Comparison of ENCODE assay signal across 8 cellular contexts in genomic region chr13:42720116-42720857, GRCh38.
DNase-seq lines count a peak whose midpoint lies in the region; ATAC-seq and TF ChIP-seq lines count a peak whose summit lies in the region.

No MANE protein-coding gene starts in this region.

- H2BK12ac ChIP-seq in neuronal stem cell (ENCODE audit: low read length), result no peak overlapping the region

- no peaks in the 10 kb centered on the region for H4K20me1 ChIP-seq in osteoblast (ENCODE audit: insufficient read depth, low read length)

- H3K27me3 ChIP-seq in osteoblast (ENCODE audit: insufficient read depth, low read length), result no peaks in the 10 kb centered on the region
- no peaks in the 10 kb centered on the region for H3K27me3 ChIP-seq in neuronal stem cell (ENCODE audit: control insufficient read depth in 3 of 3, insufficient read depth in 3 of 3, low read depth in 1 of 3, low read length in 3 of 3)

- no peak overlapping the region for H3K4me3 Mint-ChIP-seq in effector memory CD8-positive, alpha-beta T cell

- no peak overlapping the region for H3K18ac ChIP-seq in neuronal stem cell (ENCODE audit: low read length)

- H3K4me1 Mint-ChIP-seq in effector memory CD8-positive, alpha-beta T cell (ENCODE audit: low read depth in 2 of 2), result no peaks in the 10 kb centered on the region

- ATAC-seq in HG02610 (IDR thresholded peaks at IDR 0.05; ENCODE audit: unreplicated experiment), result no peak
- no peak for ATAC-seq in effector memory CD8-positive, alpha-beta T cell (replicated peaks)

- H3K27me3 Mint-ChIP-seq in effector memory CD8-positive, alpha-beta T cell, result peaks cover 17 to 26% of the 10 kb centered on the region in 2 donors

- TF ChIP-seq CTCF in osteoblast (IDR thresholded peaks at IDR 0.05; ENCODE audit: extremely low read depth, low read depth, low read length), result no peak

- H2BK120ac ChIP-seq in neuronal stem cell (ENCODE audit: low read depth, low read length), result no peak overlapping the region

- H3K4me2 ChIP-seq in osteoblast (ENCODE audit: insufficient read depth, low read length) (peak overlapping the region; percentile 72), neuronal stem cell (ENCODE audit: insufficient read depth, low read length, poor library complexity, severe bottlenecking) (no peak overlapping the region)

- H3K79me1 ChIP-seq in neuronal stem cell (ENCODE audit: low read depth, low read length), result no peaks in the 10 kb centered on the region

- H2AFZ ChIP-seq in osteoblast (ENCODE audit: low read length) (peak overlapping the region; percentile 78), neuronal stem cell (ENCODE audit: low read length) (no peak overlapping the region)

- no peaks in the 10 kb centered on the region for H3K36me3 Mint-ChIP-seq in effector memory CD8-positive, alpha-beta T cell (ENCODE audit: insufficient read depth)

- peak overlapping the region; percentile 58 for H3K4me3 ChIP-seq in osteoblast (ENCODE audit: insufficient read depth, low read length)
- H3K4me3 ChIP-seq in neuronal stem cell (ENCODE audit: low read length in 2 of 2), result no peak overlapping the region

- H3K23ac ChIP-seq in neuronal stem cell (ENCODE audit: low read depth, low read length, poor library complexity), result no peak overlapping the region

- H3K27ac Mint-ChIP-seq in effector memory CD8-positive, alpha-beta T cell, result no peak overlapping the region

- no peak overlapping the region for H2BK5ac ChIP-seq in neuronal stem cell (ENCODE audit: low read length)

- no peak overlapping the region for H3K14ac ChIP-seq in neuronal stem cell (ENCODE audit: low read length)

- no peak overlapping the region for H3K9ac ChIP-seq in neuronal stem cell (ENCODE audit: low read depth, low read length, poor library complexity)

- peak overlapping the region; percentile 81 for H3K27ac ChIP-seq in osteoblast (ENCODE audit: low read depth, low read length)
- H3K27ac ChIP-seq in neuronal stem cell (replicated peaks; ENCODE audit: low read length), result no peak overlapping the region

- H3K9me3 ChIP-seq in osteoblast (ENCODE audit: low read depth, low read length) (no peaks in the 10 kb centered on the region), neuronal stem cell (replicated peaks in 1 of 2; ENCODE audit: control insufficient read depth in 2 of 2, insufficient read depth in 1 of 2, low read depth in 1 of 2, low read length in 2 of 2) (no peaks in the 10 kb centered on the region)

- no CpG with 5 or more reads among the region's 12 CpGs for WGBS in neuronal stem cell (ENCODE audit: extremely low coverage in 2 of 2, insufficient read length in 2 of 2, insufficient replicate concordance in 1 of 2), 2 donors

- no peak overlapping the region for H4K91ac ChIP-seq in neuronal stem cell (ENCODE audit: low read depth, low read length, poor library complexity)

- H3K4me1 ChIP-seq in osteoblast (ENCODE audit: insufficient read depth, low read length), result peaks cover 14% of the 10 kb centered on the region
- H3K4me1 ChIP-seq in neuronal stem cell (ENCODE audit: control insufficient read depth in 2 of 2, insufficient read depth in 1 of 2, low read depth in 1 of 2, low read length in 2 of 2), result peaks cover 0 to 2% of the 10 kb centered on the region in 2 donors

- no peak overlapping the region for H4K8ac ChIP-seq in neuronal stem cell (ENCODE audit: low read depth, low read length)

- H2BK15ac ChIP-seq in neuronal stem cell (ENCODE audit: low read length), result no peak overlapping the region

- no peaks in the 10 kb centered on the region for H3K9me3 Mint-ChIP-seq in effector memory CD8-positive, alpha-beta T cell

- H3K36me3 ChIP-seq in osteoblast (ENCODE audit: insufficient read depth, low read length), result no peaks in the 10 kb centered on the region
- H3K36me3 ChIP-seq in neuronal stem cell (replicated peaks in 1 of 2; ENCODE audit: control insufficient read depth in 2 of 2, insufficient read depth in 2 of 2, low read length in 2 of 2), result no peaks in the 10 kb centered on the region

- DNase-seq in GM04503 (ENCODE audit: low read depth) (peak; percentile 90), NCI-H1436 treated with DMSO at 0.1 percent for 48 hours (lab: John Stamatoyannopoulos, UW) (peak; percentile 48), astrocyte of the hippocampus (ENCODE audit: low read depth, low spot score) (peak; percentile 75), osteoblast (ENCODE audit: insufficient read length, low spot score, missing footprints) (peak; percentile 62), NCI-H187 treated with DMSO at 0.1 percent for 48 hours (lab: John Stamatoyannopoulos, UW) (no peak), neuronal stem cell (ENCODE audit: low spot score) (no peak)
- DNase-seq in effector memory CD8-positive, alpha-beta T cell, result no peak

- no peak overlapping the region for H3K4ac ChIP-seq in neuronal stem cell (ENCODE audit: low read length)

- H2AK5ac ChIP-seq in neuronal stem cell (ENCODE audit: low read depth, low read length), result no peak overlapping the region

- H3K79me2 ChIP-seq in osteoblast (ENCODE audit: insufficient read depth, low read length), result no peaks in the 10 kb centered on the region

Comparison
In these comparisons a context has a peak if more than half of its experiments do, and no peak if none do; other contexts are left out.
1. DNase-seq: peak in GM04503 (single experiment), NCI-H1436 treated with DMSO at 0.1 percent for 48 hours (single experiment), astrocyte of the hippocampus (single experiment) and osteoblast (single experiment); none in effector memory CD8-positive, alpha-beta T cell (0 of 3), NCI-H187 treated with DMSO at 0.1 percent for 48 hours (single experiment) and neuronal stem cell (single experiment).